ENCODE assay signal across 16 cellular contexts in genomic region chr6:145878591-145879295, GRCh38.
"Had no signal": no experiment of that assay in that cellular context is flagged by ENCODE, and none has a peak within 500 bp of the region (broad histone marks: within the 10 kb centered on the region; RNA-seq: fewer than 3 reads in every experiment).

No MANE protein-coding gene starts in this region.

- ATAC-seq: activated CD8-positive, alpha-beta T cell treated with anti-CD3 and anti-CD28 coated beads, Interleukin-2, amount 10 ng/mL, durations not matched to agents 7 days and 5 days; natural killer cell; stimulated activated memory B cell treated with anti-CD40 and anti-IgM and Interleukin-4, amounts not matched to agents 10 μg/mL and 1 μg/mL and 100 μg/mL, for 72 hours; T-cell had no signal

- H3K9me3 ChIP-seq: ascending aorta had no signal

- DNase-seq: activated CD4-positive, alpha-beta T cell treated with anti-CD3 and anti-CD28 coated beads for 4 hours; activated CD8-positive, alpha-beta memory T cell treated with anti-CD3 and anti-CD28 coated beads, Interleukin-2, amount 50 U/mL, for 48 hours; activated CD8-positive, alpha-beta T cell treated with anti-CD3 and anti-CD28 coated beads, Interleukin-2, amount 10 ng/mL, durations not matched to agents 7 days and 5 days; caudate nucleus; cortex of kidney; effector CD8-positive, alpha-beta T cell; natural killer cell; right cardiac atrium; spleen; stimulated activated CD4-positive, alpha-beta T cell treated with anti-CD3 and anti-CD28 coated beads, Interleukin-1b, Interleukin-23, amount 100 ng/mL, for 48 hours; T-cell; T1000; WERI-Rb-1 had no signal

- H3K36me3 ChIP-seq: ascending aorta had no signal

- H3K27me3 ChIP-seq: ascending aorta, spleen had no signal

- H3K4me1 ChIP-seq: spleen had no signal

- H3K27ac ChIP-seq: ascending aorta, epithelial cell of prostate, spleen, WERI-Rb-1 had no signal

- H3K4me3 ChIP-seq: ascending aorta, spleen had no signal
